ENCODE assay signal across 8 cellular contexts in the genomic region with DNA sequence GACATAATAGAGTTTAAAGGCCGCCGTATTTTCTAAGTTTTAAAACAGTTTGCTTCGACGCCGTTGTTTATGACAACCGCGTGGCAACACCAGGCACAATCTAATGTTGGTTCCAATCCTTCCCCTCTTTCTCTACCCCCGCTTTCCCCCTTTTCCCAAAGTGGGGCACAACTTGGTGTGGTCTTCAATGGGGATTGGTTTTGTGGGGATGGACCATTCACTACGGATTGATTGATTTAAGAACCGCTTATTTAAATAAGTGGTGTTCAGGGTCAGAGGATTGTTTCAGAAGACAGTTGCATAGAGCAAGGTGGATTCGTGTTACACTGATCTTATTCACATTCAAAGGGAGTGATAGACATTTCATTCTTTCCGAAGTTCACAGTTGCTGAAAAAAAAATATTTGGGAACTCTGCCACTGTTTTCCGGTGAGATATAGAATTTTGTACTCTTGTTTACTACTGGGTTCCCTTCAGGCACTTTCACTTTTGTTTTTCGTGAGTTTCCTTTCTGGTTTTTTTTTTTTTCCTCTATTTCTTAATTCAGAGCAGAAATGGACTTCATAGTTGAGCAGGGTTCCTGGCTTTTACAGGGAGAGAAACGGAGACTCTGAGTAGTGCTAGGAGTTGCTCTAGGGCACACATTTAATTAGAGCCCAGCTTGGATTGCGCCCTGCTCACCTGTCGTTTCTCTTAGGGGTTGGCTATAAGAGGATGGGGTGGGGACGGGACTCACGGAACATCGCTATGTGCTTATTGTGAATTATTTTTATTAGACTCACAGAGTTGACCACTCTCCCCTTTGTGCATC.
A peak's percentile ranks its signal among the peaks of the same experiment; 100 is the strongest.
DNase-seq lines count a peak whose midpoint lies in the region; TF ChIP-seq lines count a peak whose summit lies in the region.

No MANE protein-coding gene starts in this region.

- H3K4me1 Mint-ChIP-seq in activated CD4-positive, alpha-beta T cell treated with anti-CD3 and anti-CD28 coated beads, Interleukin-2, amount 10 ng/mL, durations not matched to agents 7 days and 5 days, result peaks cover 42% of the 10 kb centered on the region

- no peaks in the 10 kb centered on the region for H3K79me2 ChIP-seq in fibroblast of lung (ENCODE audit: control insufficient read depth, insufficient read depth, low read length)

- H3K36me3 Mint-ChIP-seq in activated CD4-positive, alpha-beta T cell treated with anti-CD3 and anti-CD28 coated beads, Interleukin-2, amount 10 ng/mL, durations not matched to agents 7 days and 5 days (ENCODE audit: low read depth), result no peaks in the 10 kb centered on the region

- CTCF ChIA-PET in activated CD4-positive, alpha-beta T cell treated with anti-CD3 and anti-CD28 coated beads, Interleukin-2, amount 10 ng/mL, durations not matched to agents 7 days and 5 days (lab: Charles Lee), result no interaction called here

- H3K36me3 ChIP-seq in fibroblast of lung (ENCODE audit: control insufficient read depth, insufficient read depth, low read length) (no peaks in the 10 kb centered on the region), neutrophil (peaks cover 5% of the 10 kb centered on the region)

- peaks cover 6% of the 10 kb centered on the region for H3K4me1 ChIP-seq in fibroblast of lung (ENCODE audit: control insufficient read depth, extremely low read depth, insufficient read depth, low read length)
- H3K4me1 ChIP-seq in neutrophil (ENCODE audit: control insufficient read depth in 1 of 2, insufficient read depth in 1 of 2, low read depth in 1 of 2, low read length in 1 of 2), result peaks cover 24 to 37% of the 10 kb centered on the region in 2 experiments

- no peaks in the 10 kb centered on the region for H3K9me3 ChIP-seq in fibroblast of lung (ENCODE audit: control insufficient read depth, insufficient read depth, low read depth, low read length)
- no peaks in the 10 kb centered on the region for H3K9me3 ChIP-seq in neutrophil

- peak overlapping the region; percentile 98 for H3K4me2 ChIP-seq in fibroblast of lung (ENCODE audit: extremely low read depth, insufficient read depth, low read length)

- peak overlapping the region; percentile 85 for H3K9ac ChIP-seq in fibroblast of lung (ENCODE audit: insufficient read depth, low read length)

- no peaks in the 10 kb centered on the region for H4K20me1 ChIP-seq in fibroblast of lung (ENCODE audit: control insufficient read depth, extremely low read depth, insufficient read depth, low read length)

- in situ Hi-C loops in KBM-7 (cut with MboI; ENCODE audit: low pct_unique_long_range_greater_than_20kb, low sequenced_read_pairs), result loop anchor here (25.0 kb wide), 1 partner anchor 144 kb away; no protein-coding TSS in a partner anchor

- TF ChIP-seq CTCF in fibroblast of lung (conservative IDR thresholded peaks at IDR 0.05 in 1 of 2, IDR thresholded peaks at IDR 0.05 in 1 of 2; ENCODE audit: low read depth in 1 of 2, low read length in 2 of 2) (no peak), neutrophil (IDR thresholded peaks at IDR 0.05) (no peak)

- peak overlapping the region; percentile 95 for H3K27ac Mint-ChIP-seq in activated CD4-positive, alpha-beta T cell treated with anti-CD3 and anti-CD28 coated beads, Interleukin-2, amount 10 ng/mL, durations not matched to agents 7 days and 5 days

- peak overlapping the region; percentile 86 for H3K4me3 Mint-ChIP-seq in activated CD4-positive, alpha-beta T cell treated with anti-CD3 and anti-CD28 coated beads, Interleukin-2, amount 10 ng/mL, durations not matched to agents 7 days and 5 days

- H3K9me3 Mint-ChIP-seq in activated CD4-positive, alpha-beta T cell treated with anti-CD3 and anti-CD28 coated beads, Interleukin-2, amount 10 ng/mL, durations not matched to agents 7 days and 5 days, result no peaks in the 10 kb centered on the region

- no peaks in the 10 kb centered on the region for H3K27me3 Mint-ChIP-seq in activated CD4-positive, alpha-beta T cell treated with anti-CD3 and anti-CD28 coated beads, Interleukin-2, amount 10 ng/mL, durations not matched to agents 7 days and 5 days

- intact Hi-C loops in posterior vena cava (cut with DNase I), result loop anchor here (10.0 kb wide), 2 partner anchors 76 to 136 kb away; a partner anchor contains a TSS

- DNase-seq in stimulated activated CD4-positive, alpha-beta T cell treated with anti-CD3 and anti-CD28 coated beads, Interleukin-4, amount 100 ng/mL, for 24 hours, result peak; percentile 20
- no peak for DNase-seq in stimulated activated CD4-positive, alpha-beta T cell treated with anti-CD3 and anti-CD28 coated beads, Interleukin-1b, Interleukin-23, amount 100 ng/mL, for 48 hours
- peak; percentile 56 for DNase-seq in KBM-7
- peak; percentile 20 for DNase-seq in activated CD4-positive, alpha-beta T cell treated with anti-CD3 and anti-CD28 coated beads, Interleukin-2, amount 10 ng/mL, durations not matched to agents 7 days and 5 days
- DNase-seq in fibroblast of lung (ENCODE audit: low read depth in 2 of 2), result peak in 1 of 2 donors; percentile 51
- no peak for DNase-seq in putamen (ENCODE audit: low spot score)
- no peak for DNase-seq in posterior vena cava (ENCODE audit: low spot score)

- peak overlapping the region; percentile 90 for H2AFZ ChIP-seq in fibroblast of lung (ENCODE audit: low read length)

- no peaks in the 10 kb centered on the region for H3K27me3 ChIP-seq in fibroblast of lung (ENCODE audit: control insufficient read depth, insufficient read depth, low read length)
- no peaks in the 10 kb centered on the region for H3K27me3 ChIP-seq in neutrophil

- H3K27ac ChIP-seq in fibroblast of lung (ENCODE audit: insufficient read depth, low read length) (peak overlapping the region; percentile 84), neutrophil (peak overlapping the region; percentile 100)

- H3K4me3 ChIP-seq in fibroblast of lung (replicated peaks in 1 of 4; ENCODE audit: control extremely low read depth in 1 of 4, insufficient read depth in 1 of 4, low read depth in 3 of 4, low read length in 4 of 4) (peak overlapping the region; percentile 72 to 90 (median 82)), neutrophil (ENCODE audit: low read depth in 1 of 2, low read length in 1 of 2) (peak overlapping the region; percentile 67 to 78)

- POLR2A ChIA-PET in activated CD4-positive, alpha-beta T cell treated with anti-CD3 and anti-CD28 coated beads, Interleukin-2, amount 10 ng/mL, durations not matched to agents 7 days and 5 days (lab: Charles Lee), result no interaction called here

Comparison
In these comparisons a context has a peak if more than half of its experiments do, and no peak if none do; other contexts are left out.
1. DNase-seq: peak in stimulated activated CD4-positive, alpha-beta T cell treated with anti-CD3 and anti-CD28 coated beads, Interleukin-4, amount 100 ng/mL, for 24 hours (single experiment), KBM-7 (single experiment) and activated CD4-positive, alpha-beta T cell treated with anti-CD3 and anti-CD28 coated beads, Interleukin-2, amount 10 ng/mL, durations not matched to agents 7 days and 5 days (single experiment); none in stimulated activated CD4-positive, alpha-beta T cell treated with anti-CD3 and anti-CD28 coated beads, Interleukin-1b, Interleukin-23, amount 100 ng/mL, for 48 hours (single experiment), putamen (single experiment) and posterior vena cava (single experiment).